ENCODE assay signal across 8 cellular contexts in genomic region chr1:46532498-46533178, GRCh38. TPM values are rescaled to one million over a fixed set of nuclear protein-coding genes. Genes with fewer than 3 reads are reported as not detected.
DNase-seq lines count a peak whose midpoint lies in the region; ATAC-seq and TF ChIP-seq lines count a peak whose summit lies in the region.

No MANE protein-coding gene starts in this region.

- no peak for ATAC-seq in GM18520 (IDR thresholded peaks at IDR 0.05; ENCODE audit: unreplicated experiment)

- peak; percentile 69 for DNase-seq in ELR (ENCODE audit: low read depth)
- DNase-seq in Jurkat, Clone E6-1 (ENCODE audit: low read depth, low spot score): no peak
- DNase-seq in activated CD4-positive, CD25-positive, alpha-beta regulatory T cell (lab: John Stamatoyannopoulos, UW): peak; percentile 42 to 56 (median 52)
- DNase-seq in T47D (ENCODE audit: low read depth in 1 of 2, low spot score in 1 of 2): peak; percentile 43 to 72
- DNase-seq in kidney epithelial cell (ENCODE audit: low read depth): no peak
- DNase-seq in stimulated activated CD4-positive, alpha-beta T cell treated with anti-CD3 and anti-CD28 coated beads, Interleukin-1b, Interleukin-23, amount 100 ng/mL, for 48 hours: peak; percentile 57
- DNase-seq in cerebellar nuclear complex (lab: John Stamatoyannopoulos, UW): no peak

- in situ Hi-C loops in T47D (cut with HindIII; ENCODE audit: low pct_unique_long_range_greater_than_20kb, low sequenced_read_pairs): no loop called here

- peak overlapping the region; percentile 37 for H3K4me3 ChIP-seq in Jurkat, Clone E6-1 (ENCODE audit: low read length)
- H3K4me3 ChIP-seq in kidney epithelial cell (ENCODE audit: low read depth, low read length): peak overlapping the region; percentile 10

- H3K27me3 ChIP-seq in kidney epithelial cell (ENCODE audit: control insufficient read depth, insufficient read depth, low read length): peaks cover 37% of the 10 kb centered on the region

- TF ChIP-seq CTCF in kidney epithelial cell (IDR thresholded peaks at IDR 0.05; ENCODE audit: insufficient read depth, low read length, poor library complexity, severe bottlenecking): peak; percentile 73

- H3K36me3 ChIP-seq in kidney epithelial cell (ENCODE audit: control insufficient read depth, insufficient read depth, low read length): no peaks in the 10 kb centered on the region

RNA-seq across cellular contexts. Expression of gene KNCN, which starts 18.8 kb away (rescaled TPM):
- not detected for polyA plus RNA-seq in Jurkat, Clone E6-1 (2012; ENCODE audit: insufficient read depth, insufficient read length)
- total RNA-seq in kidney epithelial cell: not detected in 2 replicates

RNA-seq across cellular contexts. Expression of gene DMBX1, which starts 43.0 kb away (rescaled TPM):
- 0.60 TPM for polyA plus RNA-seq in Jurkat, Clone E6-1 (2012; ENCODE audit: insufficient read depth, insufficient read length)
- 0.04 TPM in 1 of 2 replicates, not detected in the other for total RNA-seq in kidney epithelial cell

Comparison
In these comparisons a context has a peak if more than half of its experiments do, and no peak if none do; other contexts are left out.
1. DNase-seq: peak in ELR (single experiment), activated CD4-positive, CD25-positive, alpha-beta regulatory T cell (4 of 4), T47D (2 of 2) and stimulated activated CD4-positive, alpha-beta T cell treated with anti-CD3 and anti-CD28 coated beads, Interleukin-1b, Interleukin-23, amount 100 ng/mL, for 48 hours (single experiment); none in Jurkat, Clone E6-1 (single experiment), kidney epithelial cell (single experiment) and cerebellar nuclear complex (0 of 2).